ENCODE assay signal across 16 cellular contexts in the genomic region with DNA sequence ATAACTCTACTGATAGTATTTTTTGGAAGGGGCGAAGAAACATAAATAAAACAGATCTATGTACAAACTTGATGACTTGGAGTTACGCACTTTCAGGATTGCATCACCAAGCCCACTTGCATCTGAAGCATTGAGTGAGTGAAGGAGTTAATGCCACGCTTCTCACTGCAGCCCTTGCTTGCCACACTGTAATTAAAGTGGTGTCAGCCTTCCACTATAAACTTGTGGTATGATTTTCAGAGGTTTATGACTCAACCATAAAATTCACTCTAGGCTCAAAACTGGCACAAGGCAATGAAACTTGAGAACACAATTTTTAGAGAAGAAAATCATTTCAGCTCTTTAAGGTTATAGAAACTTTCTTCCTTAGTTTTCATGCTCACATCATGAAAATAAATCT.
DNase-seq lines count a peak whose midpoint lies in the region; ATAC-seq and TF ChIP-seq lines count a peak whose summit lies in the region.
"Had no signal": no experiment of that assay in that cellular context is flagged by ENCODE, and none has a peak within 500 bp of the region (broad histone marks: within the 10 kb centered on the region; RNA-seq: fewer than 3 reads in every experiment).

No MANE protein-coding gene starts in this region.

- TF ChIP-seq CTCF in NB4 (IDR thresholded peaks at IDR 0.05; ENCODE audit: low read depth, low read length), result no peak

- H3K79me2 ChIP-seq in GM23248 (ENCODE audit: insufficient read depth), result no peaks in the 10 kb centered on the region

- H2AFZ ChIP-seq in GM23248, result no peak overlapping the region

- ATAC-seq in HG02798 (IDR thresholded peaks at IDR 0.05; ENCODE audit: poor library complexity, unreplicated experiment), result no peak
- ATAC-seq: SK-N-SH treated with all-trans-retinoic acid at 6 μM for 48 hours had no signal

- no peak for TF ChIP-seq POLR2A in NB4 (IDR thresholded peaks at IDR 0.05; ENCODE audit: extremely low read depth, insufficient read length)

- WGBS in GM23248 (ENCODE audit: low coverage in 1 of 2, low lambda C conversion rate in 2 of 2, missing lambda C conversion rate in 2 of 2), 2 experiments, result 43 to 48% methylated on average over 3 of the region's 3 CpGs

- H3K36me3 ChIP-seq in GM23248 (ENCODE audit: low read depth), result no peaks in the 10 kb centered on the region
- H3K36me3 ChIP-seq: Peyer's patch had no signal

- no peaks in the 10 kb centered on the region for H3K27me3 ChIP-seq in GM23248 (replicated peaks; ENCODE audit: insufficient read depth)
- H3K27me3 ChIP-seq: Peyer's patch had no signal

- DNase-seq in GM23248, result peak; percentile 30
- peak; percentile 1 for DNase-seq in NB4 (ENCODE audit: low read depth)
- DNase-seq in dedifferentiated amniotic fluid mesenchymal stem cell (ENCODE audit: extremely low spot score), result peak; percentile 46
- DNase-seq in myocyte (ENCODE audit: low read depth), result peak; percentile 3
- no peak for DNase-seq in hypothalamus (lab: John Stamatoyannopoulos, UW)
- no peak for DNase-seq in NCI-H345 treated with DMSO at 0.1 percent for 48 hours (lab: John Stamatoyannopoulos, UW; ENCODE audit: unreplicated experiment)
- DNase-seq: Caco-2; CD4-positive, CD25-positive, alpha-beta regulatory T cell; DMS153; NCI-H1436 treated with DMSO at 0.1 percent for 48 hours; NCI-H2081; NCI-H510A; Peyer's patch; Right ventricle myocardium superior had no signal

- H3K9ac ChIP-seq in GM23248, result no peak overlapping the region

- no peaks in the 10 kb centered on the region for H3F3A ChIP-seq in GM23248 (ENCODE audit: insufficient read depth)

- no peak overlapping the region for H3K4me2 ChIP-seq in GM23248 (ENCODE audit: unreplicated experiment)

- H3K9me2 ChIP-seq in GM23248 (ENCODE audit: insufficient read depth), result no peaks in the 10 kb centered on the region

- H3K9me3 ChIP-seq in GM23248 (ENCODE audit: low read depth), result no peaks in the 10 kb centered on the region
- H3K9me3 ChIP-seq: Caco-2, Peyer's patch had no signal

- H3K4me1 ChIP-seq in GM23248 (ENCODE audit: insufficient read depth), result no peaks in the 10 kb centered on the region
- H3K4me1 ChIP-seq: Caco-2, Peyer's patch had no signal

- in situ Hi-C loops in GM23248 (cut with MboI), result no loop called here

- H3K4me3 ChIP-seq in GM23248 (no peak overlapping the region), NB4 (ENCODE audit: low read depth, low read length) (no peak overlapping the region)
- H3K4me3 ChIP-seq: Peyer's patch had no signal

- H3K27ac ChIP-seq in GM23248, result no peak overlapping the region
- H3K27ac ChIP-seq: Peyer's patch had no signal

- no peaks in the 10 kb centered on the region for H4K20me1 ChIP-seq in GM23248 (ENCODE audit: insufficient read depth)

Comparison
In these comparisons a context has a peak if more than half of its experiments do, and no peak if none do; other contexts are left out.
1. DNase-seq: peak in GM23248 (single experiment), NB4 (single experiment), dedifferentiated amniotic fluid mesenchymal stem cell (single experiment) and myocyte (single experiment); none in hypothalamus (0 of 51) and NCI-H345 treated with DMSO at 0.1 percent for 48 hours (single experiment).